ENCODE assay signal across 9 cellular contexts in the genomic region with DNA sequence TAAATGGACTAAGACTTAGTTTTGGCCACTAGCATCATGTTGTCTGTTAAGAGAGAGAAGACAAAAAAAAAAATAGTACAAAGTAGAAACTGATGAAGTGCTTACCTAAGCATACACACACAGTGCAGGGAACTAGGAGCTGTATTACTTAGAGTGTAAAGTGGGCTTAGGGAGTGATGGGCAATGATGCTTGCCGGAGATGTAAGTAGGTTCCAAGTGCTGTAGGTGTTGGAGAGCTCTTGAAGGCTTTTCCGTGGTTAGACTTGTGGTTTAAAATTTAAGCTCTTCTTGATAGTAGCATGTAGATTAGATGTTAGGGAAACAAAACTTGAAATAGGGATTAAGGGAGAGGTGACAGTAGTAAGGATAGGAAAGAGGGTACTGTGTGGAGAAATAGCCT. TPM values are rescaled to one million over a fixed set of nuclear protein-coding genes. Genes with fewer than 3 reads are reported as not detected.
DNase-seq lines count a peak whose midpoint lies in the region; ATAC-seq, FAIRE-seq and TF ChIP-seq lines count a peak whose summit lies in the region.
"Had no signal": no experiment of that assay in that cellular context is flagged by ENCODE, and none has a peak within 500 bp of the region (broad histone marks: within the 10 kb centered on the region; RNA-seq: fewer than 3 reads in every experiment).

No MANE protein-coding gene starts in this region.

- no peak overlapping the region for H4K8ac ChIP-seq in trophoblast cell (ENCODE audit: low read depth, low read length)

- no peak overlapping the region for H2AK5ac ChIP-seq in trophoblast cell (ENCODE audit: low read length)

- H4K12ac ChIP-seq in trophoblast cell (ENCODE audit: low read depth, low read length) = no peak overlapping the region

- H3K23ac ChIP-seq in trophoblast cell (ENCODE audit: low read length) = no peak overlapping the region

- intact Hi-C loops in heart left ventricle (cut with DNase I) (loop anchor here in 9 of 10 donors (5.0 to 10.0 kb wide), 11 partner anchors 34 to 166 kb away; partner anchors contain the start of genes PNN (in 3 of the 9), GEMIN2 (in 2 of the 9), SEC23A (in 2 of the 9) and TRAPPC6B (in 2 of the 9)), cardiac septum (cut with DNase I) (loop anchor here (5.0 to 10.0 kb wide), 2 partner anchors 34 to 164 kb away; partner anchors contain the start of gene SEC23A)

- H2BK12ac ChIP-seq in trophoblast cell (ENCODE audit: low read length) = no peak overlapping the region

- no peak for FAIRE-seq in RCC 7860 (lab: Jason Lieb, UNC)
- FAIRE-seq: endometrium had no signal

- H3K18ac ChIP-seq in trophoblast cell (ENCODE audit: low read length) = no peak overlapping the region

- H4K91ac ChIP-seq in trophoblast cell (ENCODE audit: low read depth, low read length) = no peak overlapping the region

- H2BK5ac ChIP-seq in trophoblast cell (ENCODE audit: low read depth, low read length, poor library complexity) = no peak overlapping the region

- H3K9me3 ChIP-seq in heart left ventricle = peaks cover 0 to 22% (median 4%) of the 10 kb centered on the region in 12 donors
- H3K9me3 ChIP-seq in trophoblast cell (ENCODE audit: insufficient read depth, low read depth, low read length) = no peaks in the 10 kb centered on the region

- WGBS in heart left ventricle, 4 donors = 13 to 23% (median 21%) methylated on average over 2 of the region's 2 CpGs
- WGBS in trophoblast cell (ENCODE audit: extremely low coverage, insufficient coverage, insufficient read length) = no CpG with 5 or more reads among the region's 2 CpGs

- peaks cover 10% of the 10 kb centered on the region for H3K36me3 Mint-ChIP-seq in endothelial cell (ENCODE audit: low read depth, unreplicated experiment)

- peaks cover 12% of the 10 kb centered on the region for H3K27me3 Mint-ChIP-seq in endothelial cell (ENCODE audit: unreplicated experiment)

- no peak overlapping the region for H2BK120ac ChIP-seq in trophoblast cell (ENCODE audit: insufficient read depth, low read length, poor library complexity)

- H3K14ac ChIP-seq in trophoblast cell (ENCODE audit: low read length) = no peak overlapping the region

- H3K9ac ChIP-seq in trophoblast cell (ENCODE audit: low read length) = no peak overlapping the region

- peak overlapping the region; percentile 11 for H3K4me2 ChIP-seq in trophoblast cell (ENCODE audit: low read length)

- peaks cover 20% of the 10 kb centered on the region for H3K4me1 Mint-ChIP-seq in endothelial cell (ENCODE audit: unreplicated experiment)

- H3K79me1 ChIP-seq in trophoblast cell (ENCODE audit: low read length) = peaks cover 16% of the 10 kb centered on the region

- H3K9me3 Mint-ChIP-seq in endothelial cell (ENCODE audit: unreplicated experiment) = no peaks in the 10 kb centered on the region

- peak overlapping the region in 9 of 12 donors; percentile 68 to 99 (median 86) for H3K4me3 ChIP-seq in heart left ventricle
- no peak overlapping the region for H3K4me3 ChIP-seq in trophoblast cell (ENCODE audit: low read depth, low read length)

- peaks cover 20% of the 10 kb centered on the region for H3K79me2 ChIP-seq in trophoblast cell (ENCODE audit: control insufficient read depth, insufficient read depth, low read length, poor library complexity)

- H3K27me3 ChIP-seq in heart left ventricle (no peaks in the 10 kb centered on the region), trophoblast cell (ENCODE audit: insufficient read depth, low read length) (no peaks in the 10 kb centered on the region)

- H3K27ac Mint-ChIP-seq in endothelial cell (ENCODE audit: unreplicated experiment) = no peak overlapping the region

- peaks cover 0 to 52% (median 24%) of the 10 kb centered on the region in 12 donors for H3K4me1 ChIP-seq in heart left ventricle
- H3K4me1 ChIP-seq in trophoblast cell (ENCODE audit: control insufficient read depth in 1 of 2, insufficient read depth in 2 of 2, low read length in 2 of 2) = peaks cover 0 to 5% of the 10 kb centered on the region in 2 experiments

- no peak for ATAC-seq in heart left ventricle
- ATAC-seq in GM19324 (IDR thresholded peaks at IDR 0.05; ENCODE audit: low FRiP score, unreplicated experiment) = no peak
- no peak for ATAC-seq in HG02798 (IDR thresholded peaks at IDR 0.05; ENCODE audit: poor library complexity, unreplicated experiment)

- H3K4me3 Mint-ChIP-seq in endothelial cell (ENCODE audit: unreplicated experiment) = peak overlapping the region; percentile 92

- no peak overlapping the region for H3K4ac ChIP-seq in trophoblast cell (ENCODE audit: low read depth, low read length)

- no peak for TF ChIP-seq CTCF in heart left ventricle (IDR thresholded peaks at IDR 0.05)
- TF ChIP-seq CTCF in endothelial cell (IDR thresholded peaks at IDR 0.05; ENCODE audit: unreplicated experiment) = no peak

- TF ChIP-seq POLR2A in heart left ventricle (IDR thresholded peaks at IDR 0.05) = no peak

- no peak overlapping the region for H2AFZ ChIP-seq in trophoblast cell (ENCODE audit: insufficient read depth, low read length, poor library complexity)

- peak overlapping the region in 2 of 12 donors; percentile 7 to 96 for H3K27ac ChIP-seq in heart left ventricle
- H3K27ac ChIP-seq in trophoblast cell (ENCODE audit: low read depth, low read length) = no peak overlapping the region

- DNase-seq in heart left ventricle (no peak), cardiac septum (ENCODE audit: low spot score) (no peak), RCC 7860 (ENCODE audit: low spot score) (peak; percentile 13), endothelial cell (ENCODE audit: low spot score) (no peak), trophoblast cell (no peak), ureter (ENCODE audit: low spot score) (no peak)

- H3K36me3 ChIP-seq in heart left ventricle (no peaks in the 10 kb centered on the region), trophoblast cell (ENCODE audit: control insufficient read depth in 1 of 2, insufficient read depth in 2 of 2, low read length in 2 of 2) (peaks cover 0 to 3% of the 10 kb centered on the region in 2 experiments)

RNA-seq across cellular contexts. Expression of gene MIA2, which starts 34.7 kb away (rescaled TPM):
- 10 to 100 TPM; 14.8 to 31.8 (median 20.4) TPM for total RNA-seq in heart left ventricle
- polyA plus RNA-seq in heart left ventricle = 10 to 100 TPM in 1 of 2 donors, 1 to 10 TPM in 1; 9.3 to 18.6 TPM
- total RNA-seq in cardiac septum = 24.0 TPM
- 19.8 TPM for total RNA-seq in endothelial cell (ENCODE audit: unreplicated experiment)
- polyA plus RNA-seq in trophoblast cell (2013) = 20.3 and 22.2 TPM in 2 replicates
- 29.5 TPM for total RNA-seq in ureter
